19 cellular contexts compared by ENCODE assay signal in the genomic region with DNA sequence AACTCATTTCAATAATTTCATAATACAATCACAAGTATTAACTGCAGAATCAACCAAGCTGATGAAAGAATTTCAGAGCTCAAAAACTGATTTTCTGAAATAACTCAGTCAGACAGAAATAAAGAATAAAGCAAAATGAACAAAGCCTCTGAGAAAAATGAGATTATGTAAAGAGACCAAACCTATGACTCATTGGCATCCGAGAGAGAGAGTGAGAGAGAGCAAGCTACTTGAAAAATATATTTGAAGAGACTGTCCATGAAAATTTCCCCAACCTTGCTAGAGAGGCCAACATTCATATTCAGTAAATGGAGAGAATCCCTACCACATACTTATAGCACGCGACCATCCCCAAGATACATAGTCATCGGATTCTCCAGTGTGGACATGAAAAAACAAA.
"Had no signal": no experiment of that assay in that cellular context is flagged by ENCODE, and none has a peak within 500 bp of the region (broad histone marks: within the 10 kb centered on the region; RNA-seq: fewer than 3 reads in every experiment).

No MANE protein-coding gene starts in this region.

- DNase-seq: erythroblast; glutamatergic neuron; left colon; mesendoderm; naive B cell; occipital lobe; pancreas; stimulated activated CD4-positive, alpha-beta T cell treated with anti-CD3 and anti-CD28 coated beads, Interleukin-2, amount 100 ng/mL, for 24 hours; stimulated activated CD4-positive, alpha-beta T cell treated with anti-CD3 and anti-CD28 coated beads, Interleukin-4, amount 100 ng/mL, for 4 hours; stimulated activated naive B cell treated with anti-CD40 and anti-IgM and Interleukin-4, amounts not matched to agents 10 μg/mL and 1 μg/mL and 100 μg/mL, for 72 hours; stimulated activated naive CD8-positive, alpha-beta T cell treated with anti-CD3 and anti-CD28 coated beads, Interleukin-15, amount 100 ng/mL, for 72 hours; substantia nigra; transverse colon had no signal

- H3K4me3 ChIP-seq: gastroesophageal sphincter, pancreas, prostate gland, thoracic aorta, transverse colon had no signal

- H3K27ac Mint-ChIP-seq: dendritic cell treated with granulocyte-macrophage colony-stimulating factor and Interleukin-4, amounts not matched to agents 40 ng/mL and 50 ng/mL, for 4 days; naive B cell; nephron; stimulated activated naive B cell treated with anti-CD40 and anti-IgM and Interleukin-4, amounts not matched to agents 10 μg/mL and 1 μg/mL and 100 μg/mL, for 72 hours; stimulated activated naive CD8-positive, alpha-beta T cell treated with anti-CD3 and anti-CD28 coated beads, Interleukin-15, amount 100 ng/mL, for 72 hours had no signal

- H3K9me3 Mint-ChIP-seq: dendritic cell treated with granulocyte-macrophage colony-stimulating factor and Interleukin-4, amounts not matched to agents 40 ng/mL and 50 ng/mL, for 4 days; nephron had no signal

- H3K27me3 Mint-ChIP-seq: dendritic cell treated with granulocyte-macrophage colony-stimulating factor and Interleukin-4, amounts not matched to agents 40 ng/mL and 50 ng/mL, for 4 days; naive B cell; stimulated activated naive B cell treated with anti-CD40 and anti-IgM and Interleukin-4, amounts not matched to agents 10 μg/mL and 1 μg/mL and 100 μg/mL, for 72 hours; stimulated activated naive CD8-positive, alpha-beta T cell treated with anti-CD3 and anti-CD28 coated beads, Interleukin-15, amount 100 ng/mL, for 72 hours had no signal

- H3K36me3 Mint-ChIP-seq: naive B cell; stimulated activated naive B cell treated with anti-CD40 and anti-IgM and Interleukin-4, amounts not matched to agents 10 μg/mL and 1 μg/mL and 100 μg/mL, for 72 hours had no signal

- H3K9me3 ChIP-seq: gastroesophageal sphincter, pancreas, prostate gland, thoracic aorta, transverse colon had no signal

- H3K4me3 Mint-ChIP-seq: dendritic cell treated with granulocyte-macrophage colony-stimulating factor and Interleukin-4, amounts not matched to agents 40 ng/mL and 50 ng/mL, for 4 days; naive B cell; nephron; stimulated activated naive B cell treated with anti-CD40 and anti-IgM and Interleukin-4, amounts not matched to agents 10 μg/mL and 1 μg/mL and 100 μg/mL, for 72 hours; stimulated activated naive CD8-positive, alpha-beta T cell treated with anti-CD3 and anti-CD28 coated beads, Interleukin-15, amount 100 ng/mL, for 72 hours had no signal

- H3K4me1 Mint-ChIP-seq: naive B cell; stimulated activated naive B cell treated with anti-CD40 and anti-IgM and Interleukin-4, amounts not matched to agents 10 μg/mL and 1 μg/mL and 100 μg/mL, for 72 hours; stimulated activated naive CD8-positive, alpha-beta T cell treated with anti-CD3 and anti-CD28 coated beads, Interleukin-15, amount 100 ng/mL, for 72 hours had no signal

- H3K4me1 ChIP-seq: gastroesophageal sphincter, pancreas, prostate gland, transverse colon had no signal

- H3K36me3 ChIP-seq: gastroesophageal sphincter, pancreas, prostate gland, thoracic aorta, transverse colon had no signal

- H3K27ac ChIP-seq: gastroesophageal sphincter, pancreas, prostate gland, thoracic aorta, transverse colon had no signal

- H3K27me3 ChIP-seq: gastroesophageal sphincter, transverse colon had no signal

- ATAC-seq: gastroesophageal sphincter; left colon; pancreas; sciatic nerve; stimulated activated naive B cell treated with anti-CD40 and anti-IgM and Interleukin-4, amounts not matched to agents 10 μg/mL and 1 μg/mL and 100 μg/mL, for 72 hours; stimulated activated naive CD8-positive, alpha-beta T cell treated with anti-CD3 and anti-CD28 coated beads, Interleukin-15, amount 100 ng/mL, for 72 hours had no signal
